In genomic region chr12:52079576-52080402, GRCh38 we compare ENCODE assay signal across 16 cellular contexts. TPM values are rescaled to one million over a fixed set of nuclear protein-coding genes. Genes with fewer than 3 reads are reported as not detected.
DNase-seq lines count a peak whose midpoint lies in the region; ATAC-seq and TF ChIP-seq lines count a peak whose summit lies in the region.
"Had no signal": no experiment of that assay in that cellular context is flagged by ENCODE, and none has a peak within 500 bp of the region (broad histone marks: within the 10 kb centered on the region; RNA-seq: fewer than 3 reads in every experiment).

Gene SMIM41, plus strand, starts transcription at chr12:52079704. Its CDS starts 76 bp downstream, at chr12:52079780.

- peaks cover 51% of the 10 kb centered on the region for H3K36me3 ChIP-seq in OCI-LY7 (ENCODE audit: insufficient read depth, low read length)
- peaks cover 32 to 45% of the 10 kb centered on the region in 2 donors for H3K36me3 ChIP-seq in muscle layer of duodenum (ENCODE audit: control insufficient read depth in 1 of 2, insufficient read depth in 2 of 2, low read length in 2 of 2)
- peaks cover 0 to 9% (median 2%) of the 10 kb centered on the region in 4 donors for H3K36me3 ChIP-seq in transverse colon

- in situ Hi-C loops in transverse colon (cut with MboI; ENCODE audit: low pct_ligation_motif_present in 1 of 4, low pct_unique_long_range_greater_than_20kb in 1 of 4, low sequenced_read_pairs in 3 of 4): loop anchor here in 3 of 4 donors (5.0 to 10.0 kb wide), 2 partner anchors 52 to 55 kb away; no protein-coding TSS in a partner anchor

- no peak for TF ChIP-seq POLR2A in transverse colon (IDR thresholded peaks at IDR 0.05)

- CTCF ChIA-PET in OCI-LY7 (lab: Charles Lee; ENCODE audit: unreplicated experiment): no interaction called here

- peaks cover 1% of the 10 kb centered on the region; the same call in 1 of the 2 replicates for H3K79me2 ChIP-seq in OCI-LY7 (ENCODE audit: insufficient read depth, low read depth, low read length)

- peak within 1 kb of the TSS; percentile 84 for H3K27ac ChIP-seq in OCI-LY7 (ENCODE audit: low read depth, low read length, poor library complexity, severe bottlenecking)
- H3K27ac ChIP-seq in muscle layer of duodenum (ENCODE audit: low read length): peak within 1 kb of the TSS; percentile 31
- peak within 1 kb of the TSS; percentile 60 to 77 (median 66) for H3K27ac ChIP-seq in transverse colon
- H3K27ac ChIP-seq: PC-9 had no signal

- intact Hi-C loops in OCI-LY7 (cut with micrococcal nuclease; ENCODE audit: unreplicated experiment) (no loop called here), transverse colon (cut with DNase I; ENCODE audit: low total_unique reads) (no loop called here)

- no TSS peak for BruUV-seq in OCI-LY7 (replicated peaks; lab: Mats Ljungman, UMichigan)

- 79% methylated on average over 81 of the region's 87 CpGs; no CpG with 5 or more reads in 1 of the 2 donors for WGBS in transverse colon (ENCODE audit: low coverage in 1 of 2), 2 donors

- TF ChIP-seq CTCF in OCI-LY7 (conservative IDR thresholded peaks at IDR 0.05; ENCODE audit: low read length): no peak
- no peak for TF ChIP-seq CTCF in fibroblast of villous mesenchyme (IDR thresholded peaks at IDR 0.05; ENCODE audit: insufficient read depth, low read depth, low read length)
- no peak for TF ChIP-seq CTCF in transverse colon (IDR thresholded peaks at IDR 0.05)

- ATAC-seq in GM19463 (IDR thresholded peaks at IDR 0.05; ENCODE audit: unreplicated experiment): no peak
- ATAC-seq: esophagus mucosa had no signal

- no peaks in the 10 kb centered on the region for H3K9me3 ChIP-seq in OCI-LY7 (ENCODE audit: low read length)
- no peaks in the 10 kb centered on the region for H3K9me3 ChIP-seq in muscle layer of duodenum (ENCODE audit: control insufficient read depth in 1 of 2, low read length in 2 of 2)
- no peaks in the 10 kb centered on the region for H3K9me3 ChIP-seq in transverse colon
- H3K9me3 ChIP-seq: adrenal gland had no signal

- H3K27me3 ChIP-seq in muscle layer of duodenum (ENCODE audit: low read depth, low read length) (no peaks in the 10 kb centered on the region), transverse colon (no peaks in the 10 kb centered on the region)
- H3K27me3 ChIP-seq: adrenal gland had no signal

- no peaks in the 10 kb centered on the region for H3K9me2 ChIP-seq in OCI-LY7 (ENCODE audit: insufficient read depth, low read length)

- no peak within 1 kb of the TSS for H2AFZ ChIP-seq in OCI-LY7 (ENCODE audit: low read length)
- H2AFZ ChIP-seq: PC-9 had no signal

- POLR2A ChIA-PET in OCI-LY7 (lab: Charles Lee): interaction anchor here (3.7 kb wide), 1 partner anchor 54 kb away, joined by 26 read pairs; no protein-coding TSS in a partner anchor

- H4K20me1 ChIP-seq in OCI-LY7 (ENCODE audit: insufficient read depth, low read length): no peaks in the 10 kb centered on the region

- peak within 1 kb of the TSS; percentile 81 for H3K4me2 ChIP-seq in OCI-LY7 (ENCODE audit: low read length)
- H3K4me2 ChIP-seq: PC-9 had no signal

- TF ChIP-seq EP300 in transverse colon (IDR thresholded peaks at IDR 0.05; ENCODE audit: low read depth): no peak

- no peak for DNase-seq in OCI-LY7 (ENCODE audit: low spot score)
- peak; percentile 38 for DNase-seq in fibroblast of villous mesenchyme (ENCODE audit: low read depth)
- no peak for DNase-seq in transverse colon
- DNase-seq in NCI-H526 treated with DMSO at 0.1 percent for 48 hours (lab: John Stamatoyannopoulos, UW): no peak
- DNase-seq in stimulated activated naive CD4-positive, alpha-beta T cell treated with Interleukin-2 at 50 U/mL for 16 hours (lab: John Stamatoyannopoulos, UW): no peak
- DNase-seq in NCI-H345 treated with DMSO at 0.1 percent for 48 hours (lab: John Stamatoyannopoulos, UW; ENCODE audit: unreplicated experiment): no peak
- DNase-seq: activated T-cell treated with anti-CD3 and anti-CD28 coated beads for 4 hours; CD4-positive, alpha-beta memory T cell; midbrain; NCI-H1092; PC-9; stimulated activated CD4-positive, alpha-beta T cell treated with anti-CD3 and anti-CD28 coated beads, Interleukin-4, amount 100 ng/mL, for 4 hours had no signal

- peaks cover 46% of the 10 kb centered on the region for H3K4me1 ChIP-seq in OCI-LY7 (ENCODE audit: insufficient read depth, low read length, poor library complexity, severe bottlenecking)
- peaks cover 3 to 28% of the 10 kb centered on the region in 2 donors for H3K4me1 ChIP-seq in muscle layer of duodenum (ENCODE audit: control insufficient read depth in 1 of 2, insufficient read depth in 2 of 2, low read length in 2 of 2)
- H3K4me1 ChIP-seq in transverse colon: peaks cover 11 to 20% (median 14%) of the 10 kb centered on the region in 4 donors

- H3K4me3 ChIP-seq in OCI-LY7 (ENCODE audit: low read depth, low read length, poor library complexity, severe bottlenecking): peak within 1 kb of the TSS; percentile 52
- H3K4me3 ChIP-seq in fibroblast of villous mesenchyme (ENCODE audit: low read depth, low read length): peak within 1 kb of the TSS; percentile 32
- no peak within 1 kb of the TSS for H3K4me3 ChIP-seq in muscle layer of duodenum (ENCODE audit: low read depth in 1 of 2, low read length in 2 of 2)
- H3K4me3 ChIP-seq in transverse colon: peak within 1 kb of the TSS in 3 of 4 donors; percentile 9 to 24 (median 11)
- H3K4me3 ChIP-seq: adrenal gland, PC-9 had no signal

RNA-seq across cellular contexts. Expression of gene SMIM41, which starts in this region (rescaled TPM):
- not detected in 2 replicates for total RNA-seq in OCI-LY7 (2014; rRNA removed; shearing (Covaris generic))
- total RNA-seq in OCI-LY7 (2022): not detected in 2 replicates
- total RNA-seq in fibroblast of villous mesenchyme: 0.32 and 0.43 TPM in 2 replicates
- 1 to 10 TPM in 1 of 4 donors, under 1 TPM in 2, not detected in 1; 0.64 to 1.5 (median 0.80) TPM for total RNA-seq in transverse colon
- total RNA-seq: CD4-positive, alpha-beta memory T cell; esophagus mucosa; PC-9 had no signal

Comparison
In these comparisons a context has a peak if more than half of its experiments do, and no peak if none do; other contexts are left out.
1. Peak in DNase-seq and H3K4me3 ChIP-seq in fibroblast of villous mesenchyme; RNA of the gene not detected or under 1 TPM.
2. H3K27ac ChIP-seq: peak in every context shown above with its lines; median percentile 84 in OCI-LY7; 66 in transverse colon; 31 in muscle layer of duodenum.
3. H3K4me3 ChIP-seq: peak in OCI-LY7 (single experiment) and transverse colon (3 of 4); none in muscle layer of duodenum (0 of 2).